In the genomic region with DNA sequence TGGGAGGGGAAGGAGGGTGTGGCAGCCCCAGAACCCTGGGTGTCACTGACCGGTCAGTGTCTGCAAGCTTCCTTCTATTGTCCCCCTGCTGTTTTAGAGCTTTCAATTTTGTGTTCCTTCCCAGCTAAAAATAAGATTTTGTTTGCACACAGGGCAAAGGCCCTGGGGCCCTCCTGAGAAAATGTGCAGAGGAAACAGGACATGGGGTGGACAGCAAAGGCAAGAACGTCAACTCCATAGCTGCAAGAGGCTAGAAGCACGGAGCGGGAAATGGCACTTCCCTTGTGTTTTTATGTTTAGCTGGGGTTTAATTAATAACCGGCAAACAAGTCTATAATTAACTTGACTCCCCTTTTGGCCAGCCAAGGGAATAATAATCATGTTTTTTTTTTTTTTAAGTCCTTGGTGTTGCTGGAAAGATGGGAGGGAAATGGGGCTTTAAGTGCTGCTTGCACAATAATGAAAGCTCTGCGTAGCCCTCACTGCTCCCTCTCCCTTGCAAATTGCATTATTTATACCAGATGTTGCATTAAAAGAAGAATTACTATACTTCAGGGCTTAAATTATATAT, we compare ENCODE assay signal across 22 cellular contexts.
DNase-seq lines count a peak whose midpoint lies in the region; ATAC-seq, FAIRE-seq and TF ChIP-seq lines count a peak whose summit lies in the region.
"Had no signal": no experiment of that assay in that cellular context is flagged by ENCODE, and none has a peak within 500 bp of the region (broad histone marks: within the 10 kb centered on the region; RNA-seq: fewer than 3 reads in every experiment).

No MANE protein-coding gene starts in this region.

- FAIRE-seq in urothelium cell line (lab: Jason Lieb, UNC), result no peak
- FAIRE-seq: GM19239, H1, small intestine had no signal

- H3K4me3 ChIP-seq in heart right ventricle (no peak overlapping the region), adipocyte (ENCODE audit: low read length) (no peak overlapping the region)
- H3K4me3 ChIP-seq: stomach had no signal

- WGBS in heart right ventricle, 2 donors, result 54 to 58% methylated on average over 6 of the region's 6 CpGs

- no peak overlapping the region for H3K9ac ChIP-seq in adipocyte (ENCODE audit: low read length)
- H3K9ac ChIP-seq: parathyroid adenoma had no signal

- H3K36me3 ChIP-seq in heart right ventricle (no peaks in the 10 kb centered on the region), adipocyte (ENCODE audit: control insufficient read depth, insufficient read depth, low read length, severe bottlenecking) (no peaks in the 10 kb centered on the region)
- H3K36me3 ChIP-seq: stomach had no signal

- no peaks in the 10 kb centered on the region for H3K27me3 ChIP-seq in heart right ventricle
- no peaks in the 10 kb centered on the region for H3K27me3 ChIP-seq in adipocyte (replicated peaks; ENCODE audit: control insufficient read depth, insufficient read depth, low read length)

- DNase-seq in heart right ventricle (peak in 1 of 2 donors; percentile 9), Right ventricle myocardium superior (no peak), adipocyte (ENCODE audit: low read depth) (peak; percentile 66), left kidney (ENCODE audit: low read depth, low spot score) (peak; percentile 81), urothelium cell line (ENCODE audit: low spot score) (no peak), NOMO-1 (lab: John Stamatoyannopoulos, UW; ENCODE audit: unreplicated experiment in 2 of 2) (no peak), CD1c-positive myeloid dendritic cell (ENCODE audit: extremely low spot score) (no peak)
- no peak for DNase-seq in activated T-cell treated with anti-CD3 and anti-CD28 coated beads, Interleukin-2, amount 50 U/mL, for 48 hours
- DNase-seq: activated CD4-positive, alpha-beta T cell treated with anti-CD3 and anti-CD28 coated beads for 48 hours; activated CD8-positive, alpha-beta memory T cell treated with anti-CD3 and anti-CD28 coated beads, Interleukin-2, amount 50 U/mL, for 48 hours; C1 segment of cervical spinal cord; central memory CD4-positive, alpha-beta T cell; erythroblast; glutamatergic neuron; natural killer cell; NCI-H226; small intestine; stimulated activated CD4-positive, alpha-beta T cell treated with anti-CD3 and anti-CD28 coated beads, Interleukin-4, amount 100 ng/mL, for 24 hours; stomach had no signal

- H3K4me1 ChIP-seq in heart right ventricle (peaks cover 0 to 32% (median 12%) of the 10 kb centered on the region in 9 donors), adipocyte (ENCODE audit: control insufficient read depth, insufficient read depth, low read length) (peaks cover 34% of the 10 kb centered on the region)
- H3K4me1 ChIP-seq: parathyroid adenoma had no signal

- no peak for TF ChIP-seq CTCF in heart right ventricle (IDR thresholded peaks at IDR 0.05)

- intact Hi-C loops in heart right ventricle (cut with DNase I) (loop anchor here in 2 of 10 donors (10.0 kb wide), 2 partner anchors 938 to 1108 kb away; no protein-coding TSS in a partner anchor), Right ventricle myocardium superior (cut with DNase I) (no loop called here)

- H3K9me3 ChIP-seq in heart right ventricle, result peaks cover 0 to 5% (median 0%) of the 10 kb centered on the region in 11 donors
- no peaks in the 10 kb centered on the region for H3K9me3 ChIP-seq in adipocyte (ENCODE audit: control insufficient read depth, low read length)
- H3K9me3 ChIP-seq: stomach had no signal

- no peak overlapping the region for H3K27ac ChIP-seq in heart right ventricle
- H3K27ac ChIP-seq: parathyroid adenoma, stomach had no signal

- ATAC-seq in heart right ventricle, result peak in 5 of 8 donors; percentile 38 to 86 (median 63)
- no peak for ATAC-seq in Right ventricle myocardium superior (ENCODE audit: poor library complexity)
- ATAC-seq: natural killer cell had no signal

Comparison
In these comparisons a context has a peak if more than half of its experiments do, and no peak if none do; other contexts are left out.
1. DNase-seq: peak in adipocyte (single experiment) and left kidney (single experiment); none in Right ventricle myocardium superior (single experiment), urothelium cell line (single experiment), NOMO-1 (0 of 2), activated T-cell treated with anti-CD3 and anti-CD28 coated beads, Interleukin-2, amount 50 U/mL, for 48 hours (0 of 2) and CD1c-positive myeloid dendritic cell (single experiment).